ENCODE assay signal across 14 cellular contexts in genomic region chr17:62987136-62987535, GRCh38. TPM values are rescaled to one million over a fixed set of nuclear protein-coding genes. Genes with fewer than 3 reads are reported as not detected.
DNase-seq lines count a peak whose midpoint lies in the region; ATAC-seq and TF ChIP-seq lines count a peak whose summit lies in the region.
"Had no signal": no experiment of that assay in that cellular context is flagged by ENCODE, and none has a peak within 500 bp of the region (broad histone marks: within the 10 kb centered on the region; RNA-seq: fewer than 3 reads in every experiment).

No MANE protein-coding gene starts in this region.

- WGBS in psoas muscle, 3 donors = 90 to 95% (median 94%) methylated on average over 7 of the region's 7 CpGs

- no peak overlapping the region for H3K27ac ChIP-seq in 22Rv1
- no peak overlapping the region for H3K27ac ChIP-seq in RWPE2 (ENCODE audit: poor library complexity, severe bottlenecking)
- no peak overlapping the region for H3K27ac ChIP-seq in psoas muscle
- H3K27ac ChIP-seq: prostate gland, SK-N-MC had no signal

- peaks cover 15% of the 10 kb centered on the region for H3K9me3 ChIP-seq in RWPE2 (ENCODE audit: severe bottlenecking)
- H3K9me3 ChIP-seq in psoas muscle = peaks cover 10% of the 10 kb centered on the region
- H3K9me3 ChIP-seq: prostate gland had no signal

- 0 out of 3 replicates have a peak, but pooled peaks have one; percentile 12 for ATAC-seq in RWPE2 (ENCODE audit: low read depth)
- no peak for ATAC-seq in GM18867 (IDR thresholded peaks at IDR 0.05; ENCODE audit: unreplicated experiment)
- no peak for ATAC-seq in psoas muscle
- ATAC-seq: stimulated activated effector memory CD8-positive, alpha-beta T cell treated with anti-CD3 and anti-CD28 coated beads, Interleukin-12 subunit alpha, Interleukin-12 subunit beta, amount 100 ng/mL, for 72 hours had no signal

- DNase-seq in RWPE2 (ENCODE audit: low spot score) = no peak
- DNase-seq in fibroblast of mammary gland (ENCODE audit: low read depth) = no peak
- no peak for DNase-seq in activated T-cell treated with anti-CD3 and anti-CD28 coated beads, Interleukin-2, amount 50 U/mL, for 1 hour
- no peak for DNase-seq in activated naive CD4-positive, alpha-beta T cell treated with anti-CD3 and anti-CD28 coated beads, Interleukin-2, amount 50 U/mL, for 16 hours
- DNase-seq in psoas muscle = no peak
- DNase-seq: activated CD4-positive, CD25-positive, alpha-beta regulatory T cell treated with anti-CD3 and anti-CD28 coated beads, Interleukin-2, amount 50 U/mL, for 72 hours; NCI-H1417 treated with DMSO at 0.1 percent for 48 hours; NCI-H526 treated with DMSO at 0.1 percent for 48 hours had no signal

- H3K4me1 ChIP-seq in RWPE2 (ENCODE audit: insufficient read depth, poor library complexity, severe bottlenecking) (peaks cover 9% of the 10 kb centered on the region), psoas muscle (no peaks in the 10 kb centered on the region)
- H3K4me1 ChIP-seq: prostate gland had no signal

- peaks cover 46% of the 10 kb centered on the region for H3K36me3 ChIP-seq in RWPE2 (ENCODE audit: low read depth)
- no peaks in the 10 kb centered on the region for H3K36me3 ChIP-seq in psoas muscle (ENCODE audit: insufficient read depth in 1 of 2, low read depth in 1 of 2)
- H3K36me3 ChIP-seq: prostate gland had no signal

- intact Hi-C loops in psoas muscle (cut with DNase I) = no loop called here

- H3K27me3 ChIP-seq in RWPE2 (ENCODE audit: insufficient read depth, poor library complexity, severe bottlenecking) = no peaks in the 10 kb centered on the region
- H3K27me3 ChIP-seq in psoas muscle (ENCODE audit: insufficient read depth in 3 of 3, low read length in 2 of 3) = no peaks in the 10 kb centered on the region

- TF ChIP-seq CTCF in 22Rv1 (IDR thresholded peaks at IDR 0.05) (peak; percentile 53), GM12874 (IDR thresholded peaks at IDR 0.05; ENCODE audit: insufficient read depth, low read depth, low read length) (peak; percentile 47), RWPE2 (IDR thresholded peaks at IDR 0.05; ENCODE audit: poor library complexity, severe bottlenecking) (peak; percentile 25), fibroblast of mammary gland (conservative IDR thresholded peaks at IDR 0.05; ENCODE audit: control insufficient read depth, insufficient read depth, low read depth, low read length) (peak; percentile 36), psoas muscle (IDR thresholded peaks at IDR 0.05) (no peak)

- H3K4me3 ChIP-seq in RWPE2 (ENCODE audit: severe bottlenecking) = no peak overlapping the region
- H3K4me3 ChIP-seq in fibroblast of mammary gland (ENCODE audit: control insufficient read depth, low read depth, low read length) = no peak overlapping the region
- H3K4me3 ChIP-seq in psoas muscle = no peak overlapping the region
- H3K4me3 ChIP-seq: prostate gland, SK-N-MC had no signal

RNA-seq across cellular contexts. Expression of gene TANC2, which starts 21.1 kb away (rescaled TPM):
- total RNA-seq in psoas muscle = 10 to 100 TPM in 2 of 4 donors, 1 to 10 TPM in 2; 6.1 to 12.4 (median 9.6) TPM
- polyA plus RNA-seq in psoas muscle = 1 to 10 TPM; 1.2 to 4.9 (median 1.8) TPM
